ENCODE assay signal across 18 cellular contexts in genomic region chr1:33326690-33327300, GRCh38. TPM values are rescaled to one million over a fixed set of nuclear protein-coding genes. Genes with fewer than 3 reads are reported as not detected.
DNase-seq lines count a peak whose midpoint lies in the region; ATAC-seq and TF ChIP-seq lines count a peak whose summit lies in the region.
"Had no signal": no experiment of that assay in that cellular context is flagged by ENCODE, and none has a peak within 500 bp of the region (broad histone marks: within the 10 kb centered on the region; RNA-seq: fewer than 3 reads in every experiment).

No MANE protein-coding gene starts in this region.

- H3K4me1 ChIP-seq in breast epithelium (peaks cover 0 to 9% of the 10 kb centered on the region in 2 donors), trophoblast cell (ENCODE audit: control insufficient read depth in 1 of 2, insufficient read depth in 2 of 2, low read length in 2 of 2) (no peaks in the 10 kb centered on the region)
- no peaks in the 10 kb centered on the region for H3K4me1 ChIP-seq in naive thymus-derived CD4-positive, alpha-beta T cell (ENCODE audit: control insufficient read depth in 2 of 2, insufficient read depth in 2 of 2, low read length in 2 of 2)

- H3K27ac ChIP-seq in 22Rv1 = peak overlapping the region; percentile 51; the same call in 1 of the 2 replicates
- H3K27ac ChIP-seq in breast epithelium = peak overlapping the region; percentile 57 to 73
- no peak overlapping the region for H3K27ac ChIP-seq in naive thymus-derived CD4-positive, alpha-beta T cell (ENCODE audit: low read depth, low read length)
- H3K27ac ChIP-seq in trophoblast cell (ENCODE audit: low read depth, low read length) = no peak overlapping the region

- no peaks in the 10 kb centered on the region for H3K9me3 Mint-ChIP-seq in naive thymus-derived CD4-positive, alpha-beta T cell
- H3K9me3 Mint-ChIP-seq: activated naive CD4-positive, alpha-beta T cell treated with anti-CD3 and anti-CD28 coated beads, Interleukin-2, amount 50 U/mL, for 24 hours; stimulated activated memory B cell treated with anti-CD40 and anti-IgM and Interleukin-4, amounts not matched to agents 10 μg/mL and 1 μg/mL and 100 μg/mL, for 72 hours; T-helper 2 cell treated with Interferon-gamma antibody and Interleukin-4, amounts not matched to agents 5 μg/mL and 100 μg/mL, for 36 hours had no signal

- H3K23ac ChIP-seq in trophoblast cell (ENCODE audit: low read length) = no peak overlapping the region

- peaks cover 21 to 40% (median 24%) of the 10 kb centered on the region in 5 donors for H3K36me3 Mint-ChIP-seq in naive thymus-derived CD4-positive, alpha-beta T cell

- H2AK5ac ChIP-seq in trophoblast cell (ENCODE audit: low read length) = no peak overlapping the region

- no peak overlapping the region for H2BK12ac ChIP-seq in trophoblast cell (ENCODE audit: low read length)

- POLR2A ChIA-PET in naive thymus-derived CD4-positive, alpha-beta T cell (lab: Charles Lee) = no interaction called here

- H3K79me2 ChIP-seq in trophoblast cell (ENCODE audit: control insufficient read depth, insufficient read depth, low read length, poor library complexity) = no peaks in the 10 kb centered on the region

- H3K9ac ChIP-seq in trophoblast cell (ENCODE audit: low read length) = no peak overlapping the region

- WGBS in trophoblast cell (ENCODE audit: extremely low coverage, insufficient coverage, insufficient read length) = no CpG with 5 or more reads among the region's 11 CpGs

- H4K8ac ChIP-seq in trophoblast cell (ENCODE audit: low read depth, low read length) = no peak overlapping the region

- no peak overlapping the region for H4K91ac ChIP-seq in trophoblast cell (ENCODE audit: low read depth, low read length)

- H3K18ac ChIP-seq in trophoblast cell (ENCODE audit: low read length) = no peak overlapping the region

- H3K27me3 ChIP-seq in breast epithelium (no peaks in the 10 kb centered on the region), trophoblast cell (ENCODE audit: insufficient read depth, low read length) (no peaks in the 10 kb centered on the region)
- H3K27me3 ChIP-seq in naive thymus-derived CD4-positive, alpha-beta T cell (ENCODE audit: control insufficient read depth in 2 of 2, insufficient read depth in 2 of 2, low read length in 2 of 2) = no peaks in the 10 kb centered on the region
- H3K27me3 ChIP-seq: uterus had no signal

- no peak overlapping the region for H3K4me3 Mint-ChIP-seq in naive thymus-derived CD4-positive, alpha-beta T cell
- H3K4me3 Mint-ChIP-seq: activated naive CD4-positive, alpha-beta T cell treated with anti-CD3 and anti-CD28 coated beads, Interleukin-2, amount 50 U/mL, for 24 hours; stimulated activated memory B cell treated with anti-CD40 and anti-IgM and Interleukin-4, amounts not matched to agents 10 μg/mL and 1 μg/mL and 100 μg/mL, for 72 hours; T-helper 2 cell treated with Interferon-gamma antibody and Interleukin-4, amounts not matched to agents 5 μg/mL and 100 μg/mL, for 36 hours had no signal

- H3K4me3 ChIP-seq in breast epithelium (no peak overlapping the region), trophoblast cell (ENCODE audit: low read depth, low read length) (no peak overlapping the region)
- no peak overlapping the region for H3K4me3 ChIP-seq in naive thymus-derived CD4-positive, alpha-beta T cell (ENCODE audit: low read length)
- H3K4me3 ChIP-seq: uterus had no signal

- no peaks in the 10 kb centered on the region for H3K27me3 Mint-ChIP-seq in naive thymus-derived CD4-positive, alpha-beta T cell
- H3K27me3 Mint-ChIP-seq: activated naive CD4-positive, alpha-beta T cell treated with anti-CD3 and anti-CD28 coated beads, Interleukin-2, amount 50 U/mL, for 24 hours; stimulated activated memory B cell treated with anti-CD40 and anti-IgM and Interleukin-4, amounts not matched to agents 10 μg/mL and 1 μg/mL and 100 μg/mL, for 72 hours had no signal

- H3K4me1 Mint-ChIP-seq in naive thymus-derived CD4-positive, alpha-beta T cell = peaks cover 0 to 4% (median 0%) of the 10 kb centered on the region in 7 donors
- H3K4me1 Mint-ChIP-seq: activated naive CD4-positive, alpha-beta T cell treated with anti-CD3 and anti-CD28 coated beads, Interleukin-2, amount 50 U/mL, for 24 hours had no signal

- no peak overlapping the region for H3K4me2 ChIP-seq in trophoblast cell (ENCODE audit: low read length)

- H2BK120ac ChIP-seq in trophoblast cell (ENCODE audit: insufficient read depth, low read length, poor library complexity) = no peak overlapping the region

- no peak overlapping the region for H2BK5ac ChIP-seq in trophoblast cell (ENCODE audit: low read depth, low read length, poor library complexity)

- ATAC-seq in naive thymus-derived CD4-positive, alpha-beta T cell = peak; percentile 22
- no peak for ATAC-seq in HG03460 (IDR thresholded peaks at IDR 0.05; ENCODE audit: unreplicated experiment)
- ATAC-seq: stimulated activated memory B cell treated with anti-CD40 and anti-IgM and Interleukin-4, amounts not matched to agents 10 μg/mL and 1 μg/mL and 100 μg/mL, for 72 hours had no signal

- DNase-seq in NCI-H226 (peak; percentile 1), breast epithelium (ENCODE audit: low spot score in 2 of 2) (peak in 1 of 2 donors; percentile 19), trophoblast cell (no peak), SK-N-DZ (ENCODE audit: low spot score) (no peak), HK-2 (ENCODE audit: unreplicated experiment) (no peak)
- no peak for DNase-seq in naive thymus-derived CD4-positive, alpha-beta T cell
- DNase-seq: activated CD4-positive, alpha-beta T cell treated with anti-CD3 and anti-CD28 coated beads for 1 hour; foreskin melanocyte; midbrain; NCI-H748 treated with DMSO at 0.1 percent for 48 hours had no signal

- TF ChIP-seq CTCF in 22Rv1 (IDR thresholded peaks at IDR 0.05) (no peak), breast epithelium (IDR thresholded peaks at IDR 0.05) (no peak)

- H2AFZ ChIP-seq in trophoblast cell (ENCODE audit: insufficient read depth, low read length, poor library complexity) = no peak overlapping the region

- no peak overlapping the region for H3K14ac ChIP-seq in trophoblast cell (ENCODE audit: low read length)

- TF ChIP-seq POLR2A in breast epithelium (IDR thresholded peaks at IDR 0.05) = no peak

- no peak overlapping the region for H3K4ac ChIP-seq in trophoblast cell (ENCODE audit: low read depth, low read length)

- intact Hi-C loops in breast epithelium (cut with DNase I; ENCODE audit: low total_unique reads) = loop anchor here (2.0 kb wide), 1 partner anchor 70 kb away; the partner anchor contains the start of gene ZNF362
- intact Hi-C loops in naive thymus-derived CD4-positive, alpha-beta T cell (cut with micrococcal nuclease) = no loop called here

- H3K9me3 ChIP-seq in breast epithelium (no peaks in the 10 kb centered on the region), trophoblast cell (ENCODE audit: insufficient read depth, low read depth, low read length) (peaks cover 3% of the 10 kb centered on the region)
- no peaks in the 10 kb centered on the region for H3K9me3 ChIP-seq in naive thymus-derived CD4-positive, alpha-beta T cell (ENCODE audit: control insufficient read depth in 2 of 3, low read length in 3 of 3)
- H3K9me3 ChIP-seq: uterus had no signal

- H3K79me1 ChIP-seq in trophoblast cell (ENCODE audit: low read length) = no peaks in the 10 kb centered on the region

- H3K36me3 ChIP-seq in breast epithelium (peaks cover 21% of the 10 kb centered on the region), trophoblast cell (ENCODE audit: control insufficient read depth in 1 of 2, insufficient read depth in 2 of 2, low read length in 2 of 2) (peaks cover 67 to 89% of the 10 kb centered on the region in 2 experiments)
- peaks cover 28 to 88% (median 49%) of the 10 kb centered on the region in 3 experiments for H3K36me3 ChIP-seq in naive thymus-derived CD4-positive, alpha-beta T cell (ENCODE audit: control insufficient read depth in 2 of 3, insufficient read depth in 3 of 3, low read length in 3 of 3)
- H3K36me3 ChIP-seq: uterus had no signal

- CTCF ChIA-PET in naive thymus-derived CD4-positive, alpha-beta T cell (lab: Charles Lee) = no interaction called here

- no peak overlapping the region for H4K12ac ChIP-seq in trophoblast cell (ENCODE audit: low read depth, low read length)

- no peak overlapping the region for H3K27ac Mint-ChIP-seq in naive thymus-derived CD4-positive, alpha-beta T cell
- H3K27ac Mint-ChIP-seq: activated naive CD4-positive, alpha-beta T cell treated with anti-CD3 and anti-CD28 coated beads, Interleukin-2, amount 50 U/mL, for 24 hours; stimulated activated memory B cell treated with anti-CD40 and anti-IgM and Interleukin-4, amounts not matched to agents 10 μg/mL and 1 μg/mL and 100 μg/mL, for 72 hours; T-helper 2 cell treated with Interferon-gamma antibody and Interleukin-4, amounts not matched to agents 5 μg/mL and 100 μg/mL, for 36 hours had no signal

RNA-seq across cellular contexts. Expression of gene A3GALT2, which starts 5.9 kb away (rescaled TPM):
- not detected for total RNA-seq in breast epithelium
- not detected for total RNA-seq in naive thymus-derived CD4-positive, alpha-beta T cell
- not detected for polyA plus RNA-seq in naive thymus-derived CD4-positive, alpha-beta T cell
- polyA plus RNA-seq in trophoblast cell (2013) = not detected in 2 replicates
- not detected in 2 replicates for polyA plus RNA-seq in SK-N-DZ (2014; cell fraction: cytosol; rRNA removed)
- not detected in 2 replicates for polyA plus RNA-seq in SK-N-DZ (2014; cell fraction: nucleus; rRNA removed)
- total RNA-seq: H1, skeletal muscle tissue had no signal
- polyA plus RNA-seq: H1 had no signal

Comparison
In these comparisons a context has a peak if more than half of its experiments do, and no peak if none do; other contexts are left out.
1. H3K27ac ChIP-seq: peak in 22Rv1 (single experiment) and breast epithelium (2 of 2); none in naive thymus-derived CD4-positive, alpha-beta T cell (single experiment) and trophoblast cell (single experiment).